In genomic region chr6:150016324-150017185, GRCh38 we compare ENCODE assay signal across 1 cellular context.
TF ChIP-seq lines count a peak whose summit lies in the region.

No MANE protein-coding gene starts in this region.

TF ChIP-seq in K562, 482 proteins besides CTCF, POLR2A, EP300 and RAD21 (continued from another document):
- TF ChIP-seq ZBTB43 (CRISPR knock-in tag; IDR thresholded peaks at IDR 0.05), result no peak
- TF ChIP-seq STAG1 (CRISPR knock-in tag; IDR thresholded peaks at IDR 0.05; ENCODE audit: borderline replicate concordance), result peak; percentile 67
- TF ChIP-seq CBX2 (IDR thresholded peaks at IDR 0.05; ENCODE audit: insufficient read depth, low read length, poor library complexity, severe bottlenecking), result no peak
- TF ChIP-seq ZNF134 (CRISPR knock-in tag; conservative IDR thresholded peaks at IDR 0.05), result no peak
- 0 out of 2 replicates have a peak, but pooled peaks have one; percentile 20 for TF ChIP-seq ELF1 (tag; IDR thresholded peaks at IDR 0.05)
- no peak for TF ChIP-seq ZSCAN29 (IDR thresholded peaks at IDR 0.05)
- 0 out of 2 replicates have a peak, but pooled peaks have one; percentile 25 for TF ChIP-seq FOXP1 (CRISPR knock-in tag; IDR thresholded peaks at IDR 0.05)
- TF ChIP-seq MLLT1 (IDR thresholded peaks at IDR 0.05), result peak in 1 of 2 experiments; percentile 21; a peak in 1 of 4 replicates
- TF ChIP-seq CCNT2 (IDR thresholded peaks at IDR 0.05; ENCODE audit: borderline replicate concordance, extremely low read depth, insufficient read length, low read depth, low read length), result no peak
- TF ChIP-seq MAX (CRISPR knock-in tag; IDR thresholded peaks at IDR 0.05), result 0 out of 2 replicates have a peak, but pooled peaks have one; percentile 17
- peak; percentile 38; the same call in 1 of the 2 replicates for TF ChIP-seq RB1 (IDR thresholded peaks at IDR 0.05; ENCODE audit: low read depth)
- TF ChIP-seq DEAF1 (CRISPR knock-in tag; IDR thresholded peaks at IDR 0.05), result peak; percentile 89
- no peak for TF ChIP-seq CHAMP1 (IDR thresholded peaks at IDR 0.05)
- TF ChIP-seq HIVEP1 (CRISPR knock-in tag; IDR thresholded peaks at IDR 0.05), result no peak
- TF ChIP-seq ATF7 (IDR thresholded peaks at IDR 0.05), result peak; percentile 50; the same call in 1 of the 2 replicates
- TF ChIP-seq EHMT2 (IDR thresholded peaks at IDR 0.05), result 0 out of 2 replicates have a peak, but pooled peaks have one; percentile 23
- TF ChIP-seq TGIF2 (CRISPR knock-in tag; IDR thresholded peaks at IDR 0.05), result no peak
